ENCODE assay signal across 12 cellular contexts in genomic region chr11:2515401-2516275, GRCh38.
DNase-seq lines count a peak whose midpoint lies in the region; ATAC-seq, FAIRE-seq and TF ChIP-seq lines count a peak whose summit lies in the region.
"Had no signal": no experiment of that assay in that cellular context is flagged by ENCODE, and none has a peak within 500 bp of the region (broad histone marks: within the 10 kb centered on the region; RNA-seq: fewer than 3 reads in every experiment).

No MANE protein-coding gene starts in this region.

- H3K27ac Mint-ChIP-seq in activated CD4-positive, alpha-beta memory T cell treated with anti-CD3 and anti-CD28 coated beads for 36 hours, result no peak overlapping the region
- H3K27ac Mint-ChIP-seq in activated CD4-positive, alpha-beta memory T cell treated with anti-CD3 and anti-CD28 coated beads, Interleukin-2, amount 10 ng/mL, durations not matched to agents 7 days and 5 days, result no peak overlapping the region

- H3K27me3 Mint-ChIP-seq in activated CD4-positive, alpha-beta memory T cell treated with anti-CD3 and anti-CD28 coated beads for 36 hours, result no peaks in the 10 kb centered on the region
- H3K27me3 Mint-ChIP-seq in activated CD4-positive, alpha-beta memory T cell treated with anti-CD3 and anti-CD28 coated beads, Interleukin-2, amount 10 ng/mL, durations not matched to agents 7 days and 5 days, result no peaks in the 10 kb centered on the region

- intact Hi-C loops in activated CD4-positive, alpha-beta memory T cell treated with anti-CD3 and anti-CD28 coated beads for 36 hours (cut with micrococcal nuclease), result no loop called here
- intact Hi-C loops in body of pancreas (cut with DNase I) (no loop called here), HepG2 (cut with micrococcal nuclease; ENCODE audit: unreplicated experiment) (no loop called here)

- no peak for FAIRE-seq in HepG2 (lab: Jason Lieb, UNC)

- WGBS in body of pancreas, 2 donors, result 87 to 90% methylated on average over 2 to 20 of the region's 25 CpGs
- WGBS in HepG2 (ENCODE audit: low lambda C conversion rate), result 48% methylated on average over 8 of the region's 25 CpGs

- no peak overlapping the region for H3K27ac ChIP-seq in body of pancreas
- no peak overlapping the region for H3K27ac ChIP-seq in HepG2 (ENCODE audit: extremely low read length, insufficient read depth, low read length)
- H3K27ac ChIP-seq: gastroesophageal sphincter, upper lobe of left lung had no signal

- H3K4me1 Mint-ChIP-seq in activated CD4-positive, alpha-beta memory T cell treated with anti-CD3 and anti-CD28 coated beads for 36 hours (ENCODE audit: low read depth), result no peaks in the 10 kb centered on the region
- no peaks in the 10 kb centered on the region for H3K4me1 Mint-ChIP-seq in activated CD4-positive, alpha-beta memory T cell treated with anti-CD3 and anti-CD28 coated beads, Interleukin-2, amount 10 ng/mL, durations not matched to agents 7 days and 5 days

- no peak overlapping the region for H3K4me3 Mint-ChIP-seq in activated CD4-positive, alpha-beta memory T cell treated with anti-CD3 and anti-CD28 coated beads for 36 hours
- no peak overlapping the region for H3K4me3 Mint-ChIP-seq in activated CD4-positive, alpha-beta memory T cell treated with anti-CD3 and anti-CD28 coated beads, Interleukin-2, amount 10 ng/mL, durations not matched to agents 7 days and 5 days

- no peaks in the 10 kb centered on the region for H3K9me3 ChIP-seq in body of pancreas
- no peaks in the 10 kb centered on the region for H3K9me3 ChIP-seq in HepG2 (ENCODE audit: low read length)
- H3K9me3 ChIP-seq: gastroesophageal sphincter, upper lobe of left lung had no signal

- H3K36me3 Mint-ChIP-seq in activated CD4-positive, alpha-beta memory T cell treated with anti-CD3 and anti-CD28 coated beads for 36 hours, result no peaks in the 10 kb centered on the region
- H3K36me3 Mint-ChIP-seq in activated CD4-positive, alpha-beta memory T cell treated with anti-CD3 and anti-CD28 coated beads, Interleukin-2, amount 10 ng/mL, durations not matched to agents 7 days and 5 days (ENCODE audit: low read depth), result no peaks in the 10 kb centered on the region

- H3K4me2 ChIP-seq in HepG2 (ENCODE audit: low read depth, low read length), result no peak overlapping the region

- CTCF ChIA-PET in activated CD4-positive, alpha-beta memory T cell treated with anti-CD3 and anti-CD28 coated beads for 36 hours (lab: Charles Lee), result no interaction called here
- CTCF ChIA-PET in activated CD4-positive, alpha-beta memory T cell treated with anti-CD3 and anti-CD28 coated beads, Interleukin-2, amount 10 ng/mL, durations not matched to agents 7 days and 5 days (lab: Charles Lee), result no interaction called here
- CTCF ChIA-PET in HepG2 (lab: Yijun Ruan, JAX; ENCODE audit: low intra/inter-chr PET ratio, low total read pairs), result no interaction called here

- no peaks in the 10 kb centered on the region for H3K4me1 ChIP-seq in body of pancreas
- H3K4me1 ChIP-seq in HepG2 (ENCODE audit: insufficient read depth, low read length), result no peaks in the 10 kb centered on the region
- H3K4me1 ChIP-seq: gastroesophageal sphincter had no signal

- H3K4me3 ChIP-seq in body of pancreas (no peak overlapping the region), HepG2 (replicated peaks in 1 of 3; ENCODE audit: insufficient read depth in 1 of 3, low read depth in 2 of 3, low read length in 3 of 3) (no peak overlapping the region)
- H3K4me3 ChIP-seq: gastroesophageal sphincter, upper lobe of left lung had no signal

- TF ChIP-seq EP300 in HepG2 (IDR thresholded peaks at IDR 0.05; ENCODE audit: low read depth in 2 of 2, low read length in 2 of 2), result no peak
- TF ChIP-seq EP300 in HepG2 (CRISPR knock-in tag; IDR thresholded peaks at IDR 0.05; ENCODE audit: borderline replicate concordance), result no peak

- peaks cover 3% of the 10 kb centered on the region; the same call in 1 of the 2 replicates for H4K20me1 ChIP-seq in HepG2 (ENCODE audit: insufficient read depth, low read length)

- H3K79me2 ChIP-seq in HepG2 (ENCODE audit: insufficient read depth, low read length), result no peaks in the 10 kb centered on the region

- POLR2A ChIA-PET in activated CD4-positive, alpha-beta memory T cell treated with anti-CD3 and anti-CD28 coated beads for 36 hours (lab: Charles Lee), result no interaction called here
- POLR2A ChIA-PET in activated CD4-positive, alpha-beta memory T cell treated with anti-CD3 and anti-CD28 coated beads, Interleukin-2, amount 10 ng/mL, durations not matched to agents 7 days and 5 days (lab: Charles Lee), result no interaction called here
- POLR2A ChIA-PET in HepG2 (lab: Yijun Ruan, JAX), result no interaction called here

- no peak for ATAC-seq in body of pancreas
- no peak for ATAC-seq in HepG2
- no peak for ATAC-seq in HG02970 (IDR thresholded peaks at IDR 0.05; ENCODE audit: low FRiP score, unreplicated experiment)
- ATAC-seq: gastroesophageal sphincter had no signal

- in situ Hi-C loops in HepG2 (cut with HindIII; ENCODE audit: extremely low pct_ligation_motif_present, low pct_unique_long_range_greater_than_20kb), result no loop called here

- no TSS peak for BruUV-seq in HepG2 (replicated peaks; lab: Mats Ljungman, UMichigan)

- no peaks in the 10 kb centered on the region for H3K9me3 Mint-ChIP-seq in activated CD4-positive, alpha-beta memory T cell treated with anti-CD3 and anti-CD28 coated beads for 36 hours
- no peaks in the 10 kb centered on the region for H3K9me3 Mint-ChIP-seq in activated CD4-positive, alpha-beta memory T cell treated with anti-CD3 and anti-CD28 coated beads, Interleukin-2, amount 10 ng/mL, durations not matched to agents 7 days and 5 days

- H3K27me3 ChIP-seq in body of pancreas, result no peaks in the 10 kb centered on the region
- peaks cover 18 to 82% of the 10 kb centered on the region in 2 experiments for H3K27me3 ChIP-seq in HepG2 (ENCODE audit: control insufficient read depth in 1 of 2, insufficient read depth in 2 of 2, low read length in 2 of 2)
- H3K27me3 ChIP-seq: upper lobe of left lung had no signal

- H3K36me3 ChIP-seq in body of pancreas (replicated peaks in 1 of 2; ENCODE audit: insufficient read depth in 1 of 2, low read depth in 2 of 2) (no peaks in the 10 kb centered on the region), HepG2 (replicated peaks in 1 of 2; ENCODE audit: control insufficient read depth in 1 of 2, insufficient read depth in 2 of 2, low read length in 2 of 2) (no peaks in the 10 kb centered on the region)
- H3K36me3 ChIP-seq: gastroesophageal sphincter, upper lobe of left lung had no signal

- TF ChIP-seq RAD21 in HepG2 (CRISPR knock-in tag; IDR thresholded peaks at IDR 0.05), result no peak

- H2AFZ ChIP-seq in HepG2 (ENCODE audit: low read length), result no peak overlapping the region

- TF ChIP-seq POLR2A in body of pancreas (IDR thresholded peaks at IDR 0.05), result no peak
- TF ChIP-seq POLR2A in HepG2 (IDR thresholded peaks at IDR 0.05; ENCODE audit: insufficient read depth in 1 of 2, low read depth in 2 of 2, low read length in 2 of 2), result no peak

- no peak overlapping the region for H3K9ac ChIP-seq in HepG2 (ENCODE audit: insufficient read depth, low read depth, low read length)

- DNase-seq in activated CD4-positive, alpha-beta memory T cell treated with anti-CD3 and anti-CD28 coated beads for 36 hours, result peak; percentile 4
- no peak for DNase-seq in activated CD4-positive, alpha-beta memory T cell treated with anti-CD3 and anti-CD28 coated beads, Interleukin-2, amount 10 ng/mL, durations not matched to agents 7 days and 5 days
- DNase-seq in body of pancreas (peak in 3 of 4 donors; percentile 3 to 8 (median 8)), HepG2 (ENCODE audit: low spot score) (no peak), SIG-M5 treated with dmso at 0.1 percent for 504 hours (lab: John Stamatoyannopoulos, UW; ENCODE audit: unreplicated experiment) (no peak)
- peak; percentile 17 for DNase-seq in stimulated activated CD8-positive, alpha-beta memory T cell treated with anti-CD3 and anti-CD28 coated beads, Interleukin-4, amount 100 ng/mL, for 48 hours
- DNase-seq in effector CD8-positive, alpha-beta T cell (lab: John Stamatoyannopoulos, UW), result no peak
- DNase-seq: COR-L47, NCI-H524 treated with DMSO at 0.1 percent for 48 hours had no signal

- TF ChIP-seq CTCF in body of pancreas (IDR thresholded peaks at IDR 0.05) (no peak), HepG2 (CRISPR knock-in tag; IDR thresholded peaks at IDR 0.05) (no peak)

TF ChIP-seq in HepG2, 621 proteins besides CTCF, POLR2A, EP300 and RAD21:
- TF ChIP-seq ZNF768 (CRISPR knock-in tag; IDR thresholded peaks at IDR 0.05) (peak; percentile 93), CSRNP2 (CRISPR knock-in tag; conservative IDR thresholded peaks at IDR 0.05; ENCODE audit: low read depth) (no peak)
TF ChIP-seq in HepG2: peak in this region for 1.

Comparison
In these comparisons a context has a peak if more than half of its experiments do, and no peak if none do; other contexts are left out.
1. DNase-seq: peak in activated CD4-positive, alpha-beta memory T cell treated with anti-CD3 and anti-CD28 coated beads for 36 hours (single experiment), body of pancreas (3 of 4) and stimulated activated CD8-positive, alpha-beta memory T cell treated with anti-CD3 and anti-CD28 coated beads, Interleukin-4, amount 100 ng/mL, for 48 hours (single experiment); none in activated CD4-positive, alpha-beta memory T cell treated with anti-CD3 and anti-CD28 coated beads, Interleukin-2, amount 10 ng/mL, durations not matched to agents 7 days and 5 days (single experiment), HepG2 (single experiment), effector CD8-positive, alpha-beta T cell (single experiment) and SIG-M5 treated with dmso at 0.1 percent for 504 hours (single experiment).